In genomic region chr2:56191617-56192016, GRCh38 we compare ENCODE assay signal across 8 cellular contexts. TPM values are rescaled to one million over a fixed set of nuclear protein-coding genes. Genes with fewer than 3 reads are reported as not detected.
DNase-seq lines count a peak whose midpoint lies in the region; ATAC-seq and TF ChIP-seq lines count a peak whose summit lies in the region.

No MANE protein-coding gene starts in this region.

- H3K27ac ChIP-seq in esophagus muscularis mucosa (replicated peaks in 1 of 4) = no peak overlapping the region

- intact Hi-C loops in esophagus muscularis mucosa (cut with DNase I) (no loop called here), posterior vena cava (cut with DNase I) (no loop called here)

- peaks cover 0 to 8% (median 4%) of the 10 kb centered on the region in 4 donors for H3K36me3 ChIP-seq in esophagus muscularis mucosa

- no peak for ATAC-seq in GM18502 (IDR thresholded peaks at IDR 0.05; ENCODE audit: poor library complexity, unreplicated experiment)

- DNase-seq in 8988T (peak; percentile 39), NCI-H774 (lab: John Stamatoyannopoulos, UW) (peak; percentile 29), esophagus muscularis mucosa (ENCODE audit: extremely low spot score) (peak; percentile 70), progenitor cell of endocrine pancreas (ENCODE audit: low spot score, unreplicated experiment) (no peak), posterior vena cava (ENCODE audit: low spot score) (no peak)
- DNase-seq in stimulated activated naive CD4-positive, alpha-beta T cell (lab: John Stamatoyannopoulos, UW) = no peak

- H3K27me3 ChIP-seq in esophagus muscularis mucosa = peaks cover 0 to 46% (median 0%) of the 10 kb centered on the region in 4 donors

- H3K27ac Mint-ChIP-seq in progenitor cell of endocrine pancreas = no peak overlapping the region

- no peaks in the 10 kb centered on the region for H3K9me3 ChIP-seq in esophagus muscularis mucosa

- no peaks in the 10 kb centered on the region for H3K36me3 Mint-ChIP-seq in progenitor cell of endocrine pancreas (ENCODE audit: insufficient read depth)

- no peak overlapping the region for H3K4me3 Mint-ChIP-seq in progenitor cell of endocrine pancreas (ENCODE audit: low read depth)

- H3K4me3 ChIP-seq in esophagus muscularis mucosa = no peak overlapping the region

- peaks cover 10% of the 10 kb centered on the region for H3K4me1 Mint-ChIP-seq in progenitor cell of endocrine pancreas (ENCODE audit: low read depth)

- peak; percentile 58 for TF ChIP-seq CTCF in GM12874 (IDR thresholded peaks at IDR 0.05; ENCODE audit: insufficient read depth, low read depth, low read length)
- peak in 1 of 3 experiments; percentile 19 for TF ChIP-seq CTCF in esophagus muscularis mucosa (IDR thresholded peaks at IDR 0.05)
- peak; percentile 59 for TF ChIP-seq CTCF in progenitor cell of endocrine pancreas (IDR thresholded peaks at IDR 0.05; ENCODE audit: unreplicated experiment)

- peaks cover 52% of the 10 kb centered on the region for H3K27me3 Mint-ChIP-seq in progenitor cell of endocrine pancreas

- no peaks in the 10 kb centered on the region for H3K4me1 ChIP-seq in esophagus muscularis mucosa

- no peaks in the 10 kb centered on the region for H3K9me3 Mint-ChIP-seq in progenitor cell of endocrine pancreas (ENCODE audit: low read depth)

- no peak for TF ChIP-seq POLR2A in esophagus muscularis mucosa (IDR thresholded peaks at IDR 0.05; ENCODE audit: low read depth)

- TF ChIP-seq EP300 in esophagus muscularis mucosa (IDR thresholded peaks at IDR 0.05) = no peak

RNA-seq across cellular contexts. Expression of gene CCDC85A, which starts 7.8 kb away (rescaled TPM):
- total RNA-seq in esophagus muscularis mucosa = 1 to 10 TPM; 4.0 to 6.7 (median 5.8) TPM
- 1.1 TPM in 2 replicates for total RNA-seq in progenitor cell of endocrine pancreas
- total RNA-seq in posterior vena cava = 1 to 10 TPM; 2.8 to 3.1 TPM

Comparison
In these comparisons a context has a peak if more than half of its experiments do, and no peak if none do; other contexts are left out.
1. DNase-seq: peak in 8988T (single experiment), NCI-H774 (single experiment) and esophagus muscularis mucosa (single experiment); none in progenitor cell of endocrine pancreas (single experiment), stimulated activated naive CD4-positive, alpha-beta T cell (0 of 6) and posterior vena cava (single experiment).